In genomic region chr12:92445253-92446081, GRCh38 we compare ENCODE assay signal across 8 cellular contexts.
DNase-seq lines count a peak whose midpoint lies in the region; ATAC-seq and TF ChIP-seq lines count a peak whose summit lies in the region.

No MANE protein-coding gene starts in this region.

- intact Hi-C loops in adrenal gland (cut with DNase I) (no loop called here), sciatic nerve (cut with DNase I) (no loop called here)
- intact Hi-C loops in CD4-positive, alpha-beta memory T cell (cut with micrococcal nuclease), result no loop called here
- intact Hi-C loops in activated CD4-positive, alpha-beta memory T cell treated with anti-CD3 and anti-CD28 coated beads for 36 hours (cut with micrococcal nuclease), result no loop called here

- no peaks in the 10 kb centered on the region for H3K9me3 Mint-ChIP-seq in natural killer cell treated with Interleukin-12 subunit alpha and Interleukin-12 subunit beta and Interleukin-15 and Interleukin-18, amount 100 ng/mL, for 72 hours
- peaks cover 0 to 8% (median 3%) of the 10 kb centered on the region in 8 donors for H3K9me3 Mint-ChIP-seq in CD4-positive, alpha-beta memory T cell
- H3K9me3 Mint-ChIP-seq in activated CD4-positive, alpha-beta memory T cell treated with anti-CD3 and anti-CD28 coated beads for 36 hours, result no peaks in the 10 kb centered on the region

- no peaks in the 10 kb centered on the region for H3K27me3 ChIP-seq in adrenal gland
- no peaks in the 10 kb centered on the region for H3K27me3 ChIP-seq in CD4-positive, alpha-beta memory T cell (ENCODE audit: insufficient read depth, low read length)

- no peak overlapping the region for H3K4me3 Mint-ChIP-seq in natural killer cell treated with Interleukin-12 subunit alpha and Interleukin-12 subunit beta and Interleukin-15 and Interleukin-18, amount 100 ng/mL, for 72 hours
- H3K4me3 Mint-ChIP-seq in CD4-positive, alpha-beta memory T cell, result peak overlapping the region in 1 of 8 donors; percentile 5
- H3K4me3 Mint-ChIP-seq in activated CD4-positive, alpha-beta memory T cell treated with anti-CD3 and anti-CD28 coated beads for 36 hours, result no peak overlapping the region

- CTCF ChIA-PET in CD4-positive, alpha-beta memory T cell (lab: Charles Lee; ENCODE audit: partially characterized antibody), result interaction anchor here (1.1 kb wide), 1 partner anchor 633 kb away, joined by 4 read pairs; no protein-coding TSS in a partner anchor
- CTCF ChIA-PET in activated CD4-positive, alpha-beta memory T cell treated with anti-CD3 and anti-CD28 coated beads for 36 hours (lab: Charles Lee), result no interaction called here

- peaks cover 9 to 14% of the 10 kb centered on the region in 2 donors for H3K4me1 ChIP-seq in adrenal gland (replicated peaks in 1 of 2)
- H3K4me1 ChIP-seq in CD4-positive, alpha-beta memory T cell (ENCODE audit: insufficient read depth, low read length), result no peaks in the 10 kb centered on the region

- peak overlapping the region in 4 of 5 donors; percentile 24 to 60 (median 48) for H3K27ac ChIP-seq in adrenal gland
- no peak overlapping the region for H3K27ac ChIP-seq in CD4-positive, alpha-beta memory T cell (ENCODE audit: low read depth, low read length)

- H3K4me1 Mint-ChIP-seq in natural killer cell treated with Interleukin-12 subunit alpha and Interleukin-12 subunit beta and Interleukin-15 and Interleukin-18, amount 100 ng/mL, for 72 hours (ENCODE audit: low read depth in 2 of 2), result peaks cover 11 to 15% of the 10 kb centered on the region in 2 donors
- H3K4me1 Mint-ChIP-seq in CD4-positive, alpha-beta memory T cell, result peaks cover 7 to 18% (median 9%) of the 10 kb centered on the region in 4 donors
- peaks cover 14% of the 10 kb centered on the region for H3K4me1 Mint-ChIP-seq in activated CD4-positive, alpha-beta memory T cell treated with anti-CD3 and anti-CD28 coated beads for 36 hours (ENCODE audit: low read depth)

- DNase-seq in adrenal gland (peak in 4 of 7 donors; percentile 28 to 44 (median 38)), sciatic nerve (ENCODE audit: low spot score) (no peak), NCI-H446 treated with DMSO at 0.1 percent for 48 hours (lab: John Stamatoyannopoulos, UW) (no peak)
- no peak for DNase-seq in natural killer cell treated with Interleukin-12 subunit alpha and Interleukin-12 subunit beta and Interleukin-15 and Interleukin-18, amount 100 ng/mL, for 72 hours (ENCODE audit: low spot score)
- no peak for DNase-seq in CD4-positive, alpha-beta memory T cell
- DNase-seq in activated CD4-positive, alpha-beta memory T cell treated with anti-CD3 and anti-CD28 coated beads for 36 hours, result no peak

- H3K27ac Mint-ChIP-seq in natural killer cell treated with Interleukin-12 subunit alpha and Interleukin-12 subunit beta and Interleukin-15 and Interleukin-18, amount 100 ng/mL, for 72 hours, result peak overlapping the region in 1 of 2 donors; percentile 7
- no peak overlapping the region for H3K27ac Mint-ChIP-seq in CD4-positive, alpha-beta memory T cell
- H3K27ac Mint-ChIP-seq in activated CD4-positive, alpha-beta memory T cell treated with anti-CD3 and anti-CD28 coated beads for 36 hours, result no peak overlapping the region

- POLR2A ChIA-PET in CD4-positive, alpha-beta memory T cell (lab: Charles Lee; ENCODE audit: partially characterized antibody), result interaction anchor here (0.8 to 1.2 kb wide), 2 partner anchors 300 to 301 kb away, joined by 3 read pairs; partner anchors contain the start of gene BTG1
- POLR2A ChIA-PET in activated CD4-positive, alpha-beta memory T cell treated with anti-CD3 and anti-CD28 coated beads for 36 hours (lab: Charles Lee), result interaction anchor here (0.5 kb wide), 1 partner anchor 18 kb away, joined by 3 read pairs; no protein-coding TSS in a partner anchor

- 42 to 47% (median 44%) methylated on average over 10 of the region's 10 CpGs for WGBS in adrenal gland, 4 donors

- no peaks in the 10 kb centered on the region for H3K9me3 ChIP-seq in adrenal gland (replicated peaks in 1 of 3)
- no peaks in the 10 kb centered on the region for H3K9me3 ChIP-seq in CD4-positive, alpha-beta memory T cell (ENCODE audit: control insufficient read depth in 1 of 2, low read length in 2 of 2)

- no peak for TF ChIP-seq CTCF in adrenal gland (IDR thresholded peaks at IDR 0.05)

- TF ChIP-seq POLR2A in adrenal gland (IDR thresholded peaks at IDR 0.05), result no peak

- peak overlapping the region in 1 of 4 donors; percentile 10 for H3K4me3 ChIP-seq in adrenal gland
- no peak overlapping the region for H3K4me3 ChIP-seq in CD4-positive, alpha-beta memory T cell (ENCODE audit: low read length in 2 of 2)

- no peaks in the 10 kb centered on the region for H3K27me3 Mint-ChIP-seq in natural killer cell treated with Interleukin-12 subunit alpha and Interleukin-12 subunit beta and Interleukin-15 and Interleukin-18, amount 100 ng/mL, for 72 hours
- peaks cover 0 to 3% of the 10 kb centered on the region in 2 donors for H3K27me3 Mint-ChIP-seq in CD4-positive, alpha-beta memory T cell
- H3K27me3 Mint-ChIP-seq in activated CD4-positive, alpha-beta memory T cell treated with anti-CD3 and anti-CD28 coated beads for 36 hours, result no peaks in the 10 kb centered on the region

- H3K36me3 ChIP-seq in adrenal gland (replicated peaks in 1 of 2), result no peaks in the 10 kb centered on the region
- no peaks in the 10 kb centered on the region for H3K36me3 ChIP-seq in CD4-positive, alpha-beta memory T cell (ENCODE audit: insufficient read depth, low read length)

- ATAC-seq in GM19025 (IDR thresholded peaks at IDR 0.05; ENCODE audit: low read depth, unreplicated experiment) (peak; percentile 83), HG02938 (IDR thresholded peaks at IDR 0.05; ENCODE audit: unreplicated experiment) (peak; percentile 80), sciatic nerve (peak; percentile 63)
- ATAC-seq in natural killer cell treated with Interleukin-12 subunit alpha and Interleukin-12 subunit beta and Interleukin-15 and Interleukin-18, amount 100 ng/mL, for 72 hours, result no peak

- H3K36me3 Mint-ChIP-seq in natural killer cell treated with Interleukin-12 subunit alpha and Interleukin-12 subunit beta and Interleukin-15 and Interleukin-18, amount 100 ng/mL, for 72 hours, result peaks cover 10% of the 10 kb centered on the region
- no peaks in the 10 kb centered on the region for H3K36me3 Mint-ChIP-seq in CD4-positive, alpha-beta memory T cell
- no peaks in the 10 kb centered on the region for H3K36me3 Mint-ChIP-seq in activated CD4-positive, alpha-beta memory T cell treated with anti-CD3 and anti-CD28 coated beads for 36 hours

Comparison
In these comparisons a context has a peak if more than half of its experiments do, and no peak if none do; other contexts are left out.
1. ATAC-seq: peak in GM19025 (single experiment), HG02938 (single experiment) and sciatic nerve (single experiment); none in natural killer cell treated with Interleukin-12 subunit alpha and Interleukin-12 subunit beta and Interleukin-15 and Interleukin-18, amount 100 ng/mL, for 72 hours (0 of 2).
2. DNase-seq: peak in adrenal gland (4 of 7); none in sciatic nerve (single experiment), NCI-H446 treated with DMSO at 0.1 percent for 48 hours (single experiment), natural killer cell treated with Interleukin-12 subunit alpha and Interleukin-12 subunit beta and Interleukin-15 and Interleukin-18, amount 100 ng/mL, for 72 hours (single experiment), CD4-positive, alpha-beta memory T cell (0 of 5) and activated CD4-positive, alpha-beta memory T cell treated with anti-CD3 and anti-CD28 coated beads for 36 hours (single experiment).